Comparison of ENCODE assay signal across 8 cellular contexts in genomic region chr17:78040561-78041400, GRCh38.
DNase-seq lines count a peak whose midpoint lies in the region; ATAC-seq and TF ChIP-seq lines count a peak whose summit lies in the region.

No MANE protein-coding gene starts in this region.

- H3K27me3 Mint-ChIP-seq in HFFc6 (ENCODE audit: insufficient read depth) = no peaks in the 10 kb centered on the region; the same call in 1 of the 2 replicates
- H3K27me3 Mint-ChIP-seq in osteocyte (ENCODE audit: unreplicated experiment) = no peaks in the 10 kb centered on the region

- intact Hi-C loops in posterior vena cava (cut with DNase I) = no loop called here

- H3K36me3 Mint-ChIP-seq in HFFc6 (ENCODE audit: low read depth) = peaks cover 36% of the 10 kb centered on the region
- peaks cover 4 to 16% of the 10 kb centered on the region in 2 donors for H3K36me3 Mint-ChIP-seq in activated naive CD4-positive, alpha-beta T cell treated with anti-CD3 and anti-CD28 coated beads, Interleukin-2, amount 50 U/mL, for 72 hours
- peaks cover 21% of the 10 kb centered on the region for H3K36me3 Mint-ChIP-seq in osteocyte (ENCODE audit: unreplicated experiment)

- ATAC-seq in activated naive CD4-positive, alpha-beta T cell treated with anti-CD3 and anti-CD28 coated beads, Interleukin-2, amount 50 U/mL, for 72 hours = peak; percentile 56 to 75
- ATAC-seq in GM21737 (IDR thresholded peaks at IDR 0.05; ENCODE audit: unreplicated experiment) = no peak

- DNase-seq in Ammon's horn (ENCODE audit: low spot score) = peak; percentile 81
- DNase-seq in HFFc6 = peak; percentile 52
- peak; percentile 70 for DNase-seq in OCI-M1 (lab: John Stamatoyannopoulos, UW)
- DNase-seq in activated naive CD4-positive, alpha-beta T cell treated with anti-CD3 and anti-CD28 coated beads, Interleukin-2, amount 50 U/mL, for 72 hours (ENCODE audit: low spot score in 2 of 2) = no peak
- DNase-seq in germinal center (ENCODE audit: low spot score) = peak; percentile 34
- DNase-seq in posterior vena cava (ENCODE audit: low spot score) = peak; percentile 88
- no peak for DNase-seq in osteocyte (ENCODE audit: extremely low spot score, unreplicated experiment)

- H3K4me1 Mint-ChIP-seq in HFFc6 (ENCODE audit: low read depth) (peaks cover 42% of the 10 kb centered on the region), osteocyte (ENCODE audit: unreplicated experiment) (no peaks in the 10 kb centered on the region)

- TF ChIP-seq CTCF in HFFc6 (IDR thresholded peaks at IDR 0.05) (peak; percentile 17; the same call in 1 of the 2 replicates), osteocyte (IDR thresholded peaks at IDR 0.05) (no peak)

- H3K9me3 Mint-ChIP-seq in HFFc6 (no peaks in the 10 kb centered on the region; the same call in none of the 2 replicates), osteocyte (ENCODE audit: unreplicated experiment) (peaks cover 4% of the 10 kb centered on the region)
- peaks cover 0 to 13% of the 10 kb centered on the region in 2 donors for H3K9me3 Mint-ChIP-seq in activated naive CD4-positive, alpha-beta T cell treated with anti-CD3 and anti-CD28 coated beads, Interleukin-2, amount 50 U/mL, for 72 hours

- peak overlapping the region; percentile 86 for H3K4me3 Mint-ChIP-seq in HFFc6
- no peak overlapping the region for H3K4me3 Mint-ChIP-seq in osteocyte (ENCODE audit: unreplicated experiment)

- peak overlapping the region; percentile 99 for H3K27ac Mint-ChIP-seq in HFFc6
- peak overlapping the region; percentile 32 to 63 for H3K27ac Mint-ChIP-seq in activated naive CD4-positive, alpha-beta T cell treated with anti-CD3 and anti-CD28 coated beads, Interleukin-2, amount 50 U/mL, for 72 hours
- H3K27ac Mint-ChIP-seq in osteocyte (ENCODE audit: unreplicated experiment) = no peak overlapping the region

Comparison
In these comparisons a context has a peak if more than half of its experiments do, and no peak if none do; other contexts are left out.
1. DNase-seq: peak in Ammon's horn (single experiment), HFFc6 (single experiment), OCI-M1 (single experiment), germinal center (single experiment) and posterior vena cava (single experiment); none in activated naive CD4-positive, alpha-beta T cell treated with anti-CD3 and anti-CD28 coated beads, Interleukin-2, amount 50 U/mL, for 72 hours (0 of 2) and osteocyte (single experiment).